ENCODE assay signal across 1 cellular context in the genomic region with DNA sequence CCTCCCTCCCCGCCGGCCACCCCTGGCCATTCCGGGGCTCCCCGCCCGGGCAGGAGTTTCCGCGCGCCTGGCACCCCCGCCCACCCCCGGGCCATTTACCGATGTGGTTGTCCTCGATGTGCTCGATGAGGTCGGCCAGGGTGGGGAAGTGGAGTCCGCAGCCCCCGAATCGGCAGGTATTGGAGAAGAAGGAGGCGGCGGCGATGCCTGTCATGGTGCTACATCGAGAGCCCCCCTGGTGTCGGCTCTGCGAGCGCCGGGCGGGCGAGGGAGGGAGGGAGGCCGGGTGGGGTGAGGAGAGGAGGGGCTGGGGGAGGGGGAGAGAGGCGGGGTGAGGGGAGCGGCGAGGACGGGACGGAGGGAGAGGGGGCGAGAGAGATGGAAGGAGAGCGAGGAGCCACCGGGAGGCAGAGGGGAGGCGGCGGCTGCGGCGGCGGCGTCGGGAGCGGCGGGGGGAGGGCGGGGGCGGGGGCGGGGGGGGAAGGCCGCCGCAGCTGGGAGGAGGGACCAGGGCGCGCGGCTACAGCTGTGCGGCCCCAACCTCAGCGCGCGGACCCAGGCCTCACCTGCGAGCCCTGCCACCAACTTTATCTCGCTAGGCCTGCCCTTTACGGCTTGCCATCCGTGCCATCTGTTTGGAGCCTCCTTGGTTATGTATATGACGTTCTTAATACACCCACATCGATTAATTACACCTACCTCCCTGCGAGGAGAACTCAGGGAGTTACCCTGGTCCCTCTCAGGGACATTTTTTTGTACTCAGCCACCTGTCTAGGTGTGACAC.
TF ChIP-seq lines count a peak whose summit lies in the region.

JAZF1 (minus strand) TSS at position 432 of the 784 bp plus-strand sequence.

TF ChIP-seq in GM12878, 131 proteins besides CTCF, POLR2A, EP300 and RAD21 (continued from another document):
- TF ChIP-seq, protein P1, sequence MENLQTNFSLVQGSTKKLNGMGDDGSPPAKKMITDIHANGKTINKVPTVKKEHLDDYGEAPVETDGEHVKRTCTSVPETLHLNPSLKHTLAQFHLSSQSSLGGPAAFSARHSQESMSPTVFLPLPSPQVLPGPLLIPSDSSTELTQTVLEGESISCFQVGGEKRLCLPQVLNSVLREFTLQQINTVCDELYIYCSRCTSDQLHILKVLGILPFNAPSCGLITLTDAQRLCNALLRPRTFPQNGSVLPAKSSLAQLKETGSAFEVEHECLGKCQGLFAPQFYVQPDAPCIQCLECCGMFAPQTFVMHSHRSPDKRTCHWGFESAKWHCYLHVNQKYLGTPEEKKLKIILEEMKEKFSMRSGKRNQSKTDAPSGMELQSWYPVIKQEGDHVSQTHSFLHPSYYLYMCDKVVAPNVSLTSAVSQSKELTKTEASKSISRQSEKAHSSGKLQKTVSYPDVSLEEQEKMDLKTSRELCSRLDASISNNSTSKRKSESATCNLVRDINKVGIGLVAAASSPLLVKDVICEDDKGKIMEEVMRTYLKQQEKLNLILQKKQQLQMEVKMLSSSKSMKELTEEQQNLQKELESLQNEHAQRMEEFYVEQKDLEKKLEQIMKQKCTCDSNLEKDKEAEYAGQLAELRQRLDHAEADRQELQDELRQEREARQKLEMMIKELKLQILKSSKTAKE (IDR thresholded peaks at IDR 0.05; ENCODE audit: low read depth, poor library complexity, severe bottlenecking) = no peak
- TF ChIP-seq BRCA1 (IDR thresholded peaks at IDR 0.05; ENCODE audit: low read depth, low read length) (no peak), STAT1 (conservative IDR thresholded peaks at IDR 0.05) (no peak), IKZF2 (IDR thresholded peaks at IDR 0.05) (no peak), SP1 (IDR thresholded peaks at IDR 0.05; ENCODE audit: low read depth, low read length) (no peak)
